Comparison of ENCODE assay signal across 1 cellular context in genomic region chr4:79198886-79199591, GRCh38.
TF ChIP-seq lines count a peak whose summit lies in the region.

No MANE protein-coding gene starts in this region.

TF ChIP-seq in K562, 482 proteins besides CTCF, POLR2A, EP300 and RAD21 (continued from another document and continues in another):
- no peak for TF ChIP-seq THAP12 (CRISPR knock-in tag; IDR thresholded peaks at IDR 0.05)
- TF ChIP-seq MAFG (tag; conservative IDR thresholded peaks at IDR 0.05): no peak
- no peak for TF ChIP-seq RHOXF2B (CRISPR knock-in tag; conservative IDR thresholded peaks at IDR 0.05)
- no peak for TF ChIP-seq SMAD4 (CRISPR knock-in tag; conservative IDR thresholded peaks at IDR 0.05)
- no peak for TF ChIP-seq KAT8 (IDR thresholded peaks at IDR 0.05; ENCODE audit: low read depth)
- TF ChIP-seq ZNF24 (IDR thresholded peaks at IDR 0.05): no peak
- TF ChIP-seq JUNB (CRISPR knock-in tag; conservative IDR thresholded peaks at IDR 0.05): no peak
- peak in 1 of 2 experiments; percentile 46; a peak in 1 of 4 replicates for TF ChIP-seq FOXK2 (conservative IDR thresholded peaks at IDR 0.05 in 1 of 2, IDR thresholded peaks at IDR 0.05 in 1 of 2; ENCODE audit: low read depth in 2 of 2)
- TF ChIP-seq TBL1XR1 (IDR thresholded peaks at IDR 0.05; ENCODE audit: low read length in 2 of 2): peak in 1 of 2 experiments; percentile 60; a peak in 1 of 4 replicates
- no peak for TF ChIP-seq ZNF778 (CRISPR knock-in tag; IDR thresholded peaks at IDR 0.05)
- no peak for TF ChIP-seq HDAC8 (tag; IDR thresholded peaks at IDR 0.05)
- TF ChIP-seq KDM2B (CRISPR knock-in tag; IDR thresholded peaks at IDR 0.05): no peak
- TF ChIP-seq ZNF668 (CRISPR knock-in tag; IDR thresholded peaks at IDR 0.05): no peak
- no peak for TF ChIP-seq RUNX1 (IDR thresholded peaks at IDR 0.05; ENCODE audit: low read depth)
- TF ChIP-seq, protein P1, sequence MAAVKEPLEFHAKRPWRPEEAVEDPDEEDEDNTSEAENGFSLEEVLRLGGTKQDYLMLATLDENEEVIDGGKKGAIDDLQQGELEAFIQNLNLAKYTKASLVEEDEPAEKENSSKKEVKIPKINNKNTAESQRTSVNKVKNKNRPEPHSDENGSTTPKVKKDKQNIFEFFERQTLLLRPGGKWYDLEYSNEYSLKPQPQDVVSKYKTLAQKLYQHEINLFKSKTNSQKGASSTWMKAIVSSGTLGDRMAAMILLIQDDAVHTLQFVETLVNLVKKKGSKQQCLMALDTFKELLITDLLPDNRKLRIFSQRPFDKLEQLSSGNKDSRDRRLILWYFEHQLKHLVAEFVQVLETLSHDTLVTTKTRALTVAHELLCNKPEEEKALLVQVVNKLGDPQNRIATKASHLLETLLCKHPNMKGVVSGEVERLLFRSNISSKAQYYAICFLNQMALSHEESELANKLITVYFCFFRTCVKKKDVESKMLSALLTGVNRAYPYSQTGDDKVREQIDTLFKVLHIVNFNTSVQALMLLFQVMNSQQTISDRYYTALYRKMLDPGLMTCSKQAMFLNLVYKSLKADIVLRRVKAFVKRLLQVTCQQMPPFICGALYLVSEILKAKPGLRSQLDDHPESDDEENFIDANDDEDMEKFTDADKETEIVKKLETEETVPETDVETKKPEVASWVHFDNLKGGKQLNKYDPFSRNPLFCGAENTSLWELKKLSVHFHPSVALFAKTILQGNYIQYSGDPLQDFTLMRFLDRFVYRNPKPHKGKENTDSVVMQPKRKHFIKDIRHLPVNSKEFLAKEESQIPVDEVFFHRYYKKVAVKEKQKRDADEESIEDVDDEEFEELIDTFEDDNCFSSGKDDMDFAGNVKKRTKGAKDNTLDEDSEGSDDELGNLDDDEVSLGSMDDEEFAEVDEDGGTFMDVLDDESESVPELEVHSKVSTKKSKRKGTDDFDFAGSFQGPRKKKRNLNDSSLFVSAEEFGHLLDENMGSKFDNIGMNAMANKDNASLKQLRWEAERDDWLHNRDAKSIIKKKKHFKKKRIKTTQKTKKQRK (IDR thresholded peaks at IDR 0.05; ENCODE audit: borderline replicate concordance, low read depth, low read length): no peak
- TF ChIP-seq, protein P2, sequence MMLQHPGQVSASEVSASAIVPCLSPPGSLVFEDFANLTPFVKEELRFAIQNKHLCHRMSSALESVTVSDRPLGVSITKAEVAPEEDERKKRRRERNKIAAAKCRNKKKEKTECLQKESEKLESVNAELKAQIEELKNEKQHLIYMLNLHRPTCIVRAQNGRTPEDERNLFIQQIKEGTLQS (IDR thresholded peaks at IDR 0.05): peak; percentile 68
- TF ChIP-seq, protein P2 (CRISPR knock-in tag; conservative IDR thresholded peaks at IDR 0.05): no peak
- peak; percentile 96 for TF ChIP-seq KDM1A (IDR thresholded peaks at IDR 0.05)
- TF ChIP-seq CBX8 (IDR thresholded peaks at IDR 0.05; ENCODE audit: borderline replicate concordance, extremely low read depth, low read depth, low read length, poor library complexity, severe bottlenecking): no peak
- TF ChIP-seq HMG20A (CRISPR knock-in tag; conservative IDR thresholded peaks at IDR 0.05): no peak
- TF ChIP-seq MED1 (CRISPR knock-in tag; IDR thresholded peaks at IDR 0.05; ENCODE audit: borderline replicate concordance): no peak
- TF ChIP-seq ZNF644 (tag; IDR thresholded peaks at IDR 0.05; ENCODE audit: low read depth): no peak
- TF ChIP-seq FOSL1 (tag; conservative IDR thresholded peaks at IDR 0.05): 0 out of 2 replicates have a peak, but pooled peaks have one; percentile 27
- TF ChIP-seq, protein P3, sequence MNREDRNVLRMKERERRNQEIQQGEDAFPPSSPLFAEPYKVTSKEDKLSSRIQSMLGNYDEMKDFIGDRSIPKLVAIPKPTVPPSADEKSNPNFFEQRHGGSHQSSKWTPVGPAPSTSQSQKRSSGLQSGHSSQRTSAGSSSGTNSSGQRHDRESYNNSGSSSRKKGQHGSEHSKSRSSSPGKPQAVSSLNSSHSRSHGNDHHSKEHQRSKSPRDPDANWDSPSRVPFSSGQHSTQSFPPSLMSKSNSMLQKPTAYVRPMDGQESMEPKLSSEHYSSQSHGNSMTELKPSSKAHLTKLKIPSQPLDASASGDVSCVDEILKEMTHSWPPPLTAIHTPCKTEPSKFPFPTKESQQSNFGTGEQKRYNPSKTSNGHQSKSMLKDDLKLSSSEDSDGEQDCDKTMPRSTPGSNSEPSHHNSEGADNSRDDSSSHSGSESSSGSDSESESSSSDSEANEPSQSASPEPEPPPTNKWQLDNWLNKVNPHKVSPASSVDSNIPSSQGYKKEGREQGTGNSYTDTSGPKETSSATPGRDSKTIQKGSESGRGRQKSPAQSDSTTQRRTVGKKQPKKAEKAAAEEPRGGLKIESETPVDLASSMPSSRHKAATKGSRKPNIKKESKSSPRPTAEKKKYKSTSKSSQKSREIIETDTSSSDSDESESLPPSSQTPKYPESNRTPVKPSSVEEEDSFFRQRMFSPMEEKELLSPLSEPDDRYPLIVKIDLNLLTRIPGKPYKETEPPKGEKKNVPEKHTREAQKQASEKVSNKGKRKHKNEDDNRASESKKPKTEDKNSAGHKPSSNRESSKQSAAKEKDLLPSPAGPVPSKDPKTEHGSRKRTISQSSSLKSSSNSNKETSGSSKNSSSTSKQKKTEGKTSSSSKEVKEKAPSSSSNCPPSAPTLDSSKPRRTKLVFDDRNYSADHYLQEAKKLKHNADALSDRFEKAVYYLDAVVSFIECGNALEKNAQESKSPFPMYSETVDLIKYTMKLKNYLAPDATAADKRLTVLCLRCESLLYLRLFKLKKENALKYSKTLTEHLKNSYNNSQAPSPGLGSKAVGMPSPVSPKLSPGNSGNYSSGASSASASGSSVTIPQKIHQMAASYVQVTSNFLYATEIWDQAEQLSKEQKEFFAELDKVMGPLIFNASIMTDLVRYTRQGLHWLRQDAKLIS (CRISPR knock-in tag; IDR thresholded peaks at IDR 0.05): no peak
- TF ChIP-seq KLF10 (CRISPR knock-in tag; IDR thresholded peaks at IDR 0.05): no peak
- TF ChIP-seq, protein P4, sequence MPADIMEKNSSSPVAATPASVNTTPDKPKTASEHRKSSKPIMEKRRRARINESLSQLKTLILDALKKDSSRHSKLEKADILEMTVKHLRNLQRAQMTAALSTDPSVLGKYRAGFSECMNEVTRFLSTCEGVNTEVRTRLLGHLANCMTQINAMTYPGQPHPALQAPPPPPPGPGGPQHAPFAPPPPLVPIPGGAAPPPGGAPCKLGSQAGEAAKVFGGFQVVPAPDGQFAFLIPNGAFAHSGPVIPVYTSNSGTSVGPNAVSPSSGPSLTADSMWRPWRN (IDR thresholded peaks at IDR 0.05; ENCODE audit: low read depth): no peak
- peak; percentile 63 to 75; a peak in 3 of 4 replicates for TF ChIP-seq TRIM24 (IDR thresholded peaks at IDR 0.05)
- peak; percentile 77; the same call in 1 of the 2 replicates for TF ChIP-seq ATF7 (IDR thresholded peaks at IDR 0.05)
- 0 out of 4 replicates have a peak, but pooled peaks of 1 of the 2 experiments have one; percentile 43 for TF ChIP-seq ZMIZ1 (IDR thresholded peaks at IDR 0.05; ENCODE audit: low read depth in 2 of 2, low read length in 2 of 2)
- peak; percentile 75 for TF ChIP-seq POLR2AphosphoS5 (IDR thresholded peaks at IDR 0.05; ENCODE audit: control insufficient read depth, insufficient read depth, low read depth, low read length)
- TF ChIP-seq RCOR1 (IDR thresholded peaks at IDR 0.05; ENCODE audit: borderline replicate concordance in 1 of 2, low read depth in 2 of 2, low read length in 2 of 2): peak; percentile 89 to 93; a peak in 3 of 4 replicates
- TF ChIP-seq, protein P5, sequence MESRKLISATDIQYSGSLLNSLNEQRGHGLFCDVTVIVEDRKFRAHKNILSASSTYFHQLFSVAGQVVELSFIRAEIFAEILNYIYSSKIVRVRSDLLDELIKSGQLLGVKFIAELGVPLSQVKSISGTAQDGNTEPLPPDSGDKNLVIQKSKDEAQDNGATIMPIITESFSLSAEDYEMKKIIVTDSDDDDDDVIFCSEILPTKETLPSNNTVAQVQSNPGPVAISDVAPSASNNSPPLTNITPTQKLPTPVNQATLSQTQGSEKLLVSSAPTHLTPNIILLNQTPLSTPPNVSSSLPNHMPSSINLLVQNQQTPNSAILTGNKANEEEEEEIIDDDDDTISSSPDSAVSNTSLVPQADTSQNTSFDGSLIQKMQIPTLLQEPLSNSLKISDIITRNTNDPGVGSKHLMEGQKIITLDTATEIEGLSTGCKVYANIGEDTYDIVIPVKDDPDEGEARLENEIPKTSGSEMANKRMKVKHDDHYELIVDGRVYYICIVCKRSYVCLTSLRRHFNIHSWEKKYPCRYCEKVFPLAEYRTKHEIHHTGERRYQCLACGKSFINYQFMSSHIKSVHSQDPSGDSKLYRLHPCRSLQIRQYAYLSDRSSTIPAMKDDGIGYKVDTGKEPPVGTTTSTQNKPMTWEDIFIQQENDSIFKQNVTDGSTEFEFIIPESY (CRISPR knock-in tag; IDR thresholded peaks at IDR 0.05): no peak
- peak; percentile 92 for TF ChIP-seq TCF3 (CRISPR knock-in tag; IDR thresholded peaks at IDR 0.05)
- TF ChIP-seq MBD1 (CRISPR knock-in tag; IDR thresholded peaks at IDR 0.05): no peak
- TF ChIP-seq, protein P6, sequence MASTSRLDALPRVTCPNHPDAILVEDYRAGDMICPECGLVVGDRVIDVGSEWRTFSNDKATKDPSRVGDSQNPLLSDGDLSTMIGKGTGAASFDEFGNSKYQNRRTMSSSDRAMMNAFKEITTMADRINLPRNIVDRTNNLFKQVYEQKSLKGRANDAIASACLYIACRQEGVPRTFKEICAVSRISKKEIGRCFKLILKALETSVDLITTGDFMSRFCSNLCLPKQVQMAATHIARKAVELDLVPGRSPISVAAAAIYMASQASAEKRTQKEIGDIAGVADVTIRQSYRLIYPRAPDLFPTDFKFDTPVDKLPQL (IDR thresholded peaks at IDR 0.05; ENCODE audit: extremely low read depth, insufficient read length): no peak
- TF ChIP-seq HIVEP1 (CRISPR knock-in tag; IDR thresholded peaks at IDR 0.05): no peak
- no peak for TF ChIP-seq DMBX1 (CRISPR knock-in tag; IDR thresholded peaks at IDR 0.05; ENCODE audit: borderline replicate concordance)
- TF ChIP-seq ZBTB8A (IDR thresholded peaks at IDR 0.05; ENCODE audit: partially characterized antibody): no peak
- TF ChIP-seq, protein P7, sequence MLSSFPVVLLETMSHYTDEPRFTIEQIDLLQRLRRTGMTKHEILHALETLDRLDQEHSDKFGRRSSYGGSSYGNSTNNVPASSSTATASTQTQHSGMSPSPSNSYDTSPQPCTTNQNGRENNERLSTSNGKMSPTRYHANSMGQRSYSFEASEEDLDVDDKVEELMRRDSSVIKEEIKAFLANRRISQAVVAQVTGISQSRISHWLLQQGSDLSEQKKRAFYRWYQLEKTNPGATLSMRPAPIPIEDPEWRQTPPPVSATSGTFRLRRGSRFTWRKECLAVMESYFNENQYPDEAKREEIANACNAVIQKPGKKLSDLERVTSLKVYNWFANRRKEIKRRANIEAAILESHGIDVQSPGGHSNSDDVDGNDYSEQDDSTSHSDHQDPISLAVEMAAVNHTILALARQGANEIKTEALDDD (IDR thresholded peaks at IDR 0.05): peak; percentile 60; the same call in 1 of the 2 replicates
- TF ChIP-seq ETV1 (tag; conservative IDR thresholded peaks at IDR 0.05; ENCODE audit: low read depth): 0 out of 2 replicates have a peak, but pooled peaks have one; percentile 9
- TF ChIP-seq ARID1B (IDR thresholded peaks at IDR 0.05): peak; percentile 89
- TF ChIP-seq SMAD2 (IDR thresholded peaks at IDR 0.05; ENCODE audit: low read depth, low read length): no peak
- no peak for TF ChIP-seq RBM39 (optimal IDR thresholded peaks at IDR 0.05; ENCODE audit: low read depth, low read length)
